In genomic region chr4:73662709-73663546, GRCh38 we compare ENCODE assay signal across 8 cellular contexts. TPM values are rescaled to one million over a fixed set of nuclear protein-coding genes. Genes with fewer than 3 reads are reported as not detected.
A peak's percentile ranks its signal among the peaks of the same experiment; 100 is the strongest.
DNase-seq lines count a peak whose midpoint lies in the region; ATAC-seq and TF ChIP-seq lines count a peak whose summit lies in the region.

No MANE protein-coding gene starts in this region.

- H3K27ac Mint-ChIP-seq in brain, result no peak overlapping the region
- no peak overlapping the region for H3K27ac Mint-ChIP-seq in activated T-helper 2 cell treated with anti-CD3 and anti-CD28 coated beads, Interferon-gamma antibody, Interleukin-2, Interleukin-4, amounts not matched to agents 10 μg/mL and 5 μg/mL and 100 μg/mL, durations not matched to agents 14 hours and 24 hours and 36 hours

- H3K4me1 Mint-ChIP-seq in brain, result peaks cover 4% of the 10 kb centered on the region
- H3K4me1 Mint-ChIP-seq in activated T-helper 2 cell treated with anti-CD3 and anti-CD28 coated beads, Interferon-gamma antibody, Interleukin-2, Interleukin-4, amounts not matched to agents 10 μg/mL and 5 μg/mL and 100 μg/mL, durations not matched to agents 14 hours and 24 hours and 36 hours (ENCODE audit: low read depth), result peaks cover 5% of the 10 kb centered on the region

- TF ChIP-seq CTCF in brain (conservative IDR thresholded peaks at IDR 0.05), result peak; percentile 57 to 61

- intact Hi-C loops in activated T-helper 2 cell treated with anti-CD3 and anti-CD28 coated beads, Interferon-gamma antibody, Interleukin-2, Interleukin-4, amounts not matched to agents 10 μg/mL and 5 μg/mL and 100 μg/mL, durations not matched to agents 14 hours and 24 hours and 36 hours (cut with micrococcal nuclease), result loop anchor here (1.0 to 10.0 kb wide), 5 partner anchors 74 to 471 kb away; no protein-coding TSS in a partner anchor

- DNase-seq in A172 (ENCODE audit: low spot score) (peak; percentile 23), NCI-H2196 treated with DMSO at 0.1 percent for 48 hours (lab: John Stamatoyannopoulos, UW; ENCODE audit: unreplicated experiment) (peak; percentile 31), medulla oblongata (ENCODE audit: extremely low spot score) (peak; percentile 24), amygdala (lab: John Stamatoyannopoulos, UW) (no peak)
- DNase-seq in activated T-helper 2 cell treated with anti-CD3 and anti-CD28 coated beads, Interferon-gamma antibody, Interleukin-2, Interleukin-4, amounts not matched to agents 10 μg/mL and 5 μg/mL and 100 μg/mL, durations not matched to agents 14 hours and 24 hours and 36 hours (ENCODE audit: low spot score), result no peak

- H3K36me3 Mint-ChIP-seq in brain, result no peaks in the 10 kb centered on the region
- no peaks in the 10 kb centered on the region for H3K36me3 Mint-ChIP-seq in activated T-helper 2 cell treated with anti-CD3 and anti-CD28 coated beads, Interferon-gamma antibody, Interleukin-2, Interleukin-4, amounts not matched to agents 10 μg/mL and 5 μg/mL and 100 μg/mL, durations not matched to agents 14 hours and 24 hours and 36 hours (ENCODE audit: low read depth)

- H3K9me3 Mint-ChIP-seq in brain, result no peaks in the 10 kb centered on the region
- H3K9me3 Mint-ChIP-seq in activated T-helper 2 cell treated with anti-CD3 and anti-CD28 coated beads, Interferon-gamma antibody, Interleukin-2, Interleukin-4, amounts not matched to agents 10 μg/mL and 5 μg/mL and 100 μg/mL, durations not matched to agents 14 hours and 24 hours and 36 hours, result no peaks in the 10 kb centered on the region

- no peak overlapping the region for H3K4me3 Mint-ChIP-seq in brain
- no peak overlapping the region for H3K4me3 Mint-ChIP-seq in activated T-helper 2 cell treated with anti-CD3 and anti-CD28 coated beads, Interferon-gamma antibody, Interleukin-2, Interleukin-4, amounts not matched to agents 10 μg/mL and 5 μg/mL and 100 μg/mL, durations not matched to agents 14 hours and 24 hours and 36 hours (ENCODE audit: low read depth)

- ATAC-seq in GM18511 (IDR thresholded peaks at IDR 0.05; ENCODE audit: unreplicated experiment) (peak; percentile 95), HG03095 (IDR thresholded peaks at IDR 0.05; ENCODE audit: unreplicated experiment) (peak; percentile 81)

- H3K27me3 Mint-ChIP-seq in brain, result no peaks in the 10 kb centered on the region
- H3K27me3 Mint-ChIP-seq in activated T-helper 2 cell treated with anti-CD3 and anti-CD28 coated beads, Interferon-gamma antibody, Interleukin-2, Interleukin-4, amounts not matched to agents 10 μg/mL and 5 μg/mL and 100 μg/mL, durations not matched to agents 14 hours and 24 hours and 36 hours (ENCODE audit: low read depth), result peaks cover 4% of the 10 kb centered on the region

RNA-seq across cellular contexts. Expression of gene RASSF6, which starts 42.7 kb away (rescaled TPM):
- 0.02 and 0.31 TPM in 2 replicates for total RNA-seq in A172 (2014; rRNA removed; shearing (Covaris generic))
- polyA plus RNA-seq in brain (ENCODE audit: insufficient read depth, low read depth, low replicate concordance), result 18.4 TPM
- not detected in 2 replicates for total RNA-seq in activated T-helper 2 cell treated with anti-CD3 and anti-CD28 coated beads, Interferon-gamma antibody, Interleukin-2, Interleukin-4, amounts not matched to agents 10 μg/mL and 5 μg/mL and 100 μg/mL, durations not matched to agents 14 hours and 24 hours and 36 hours

Comparison
In these comparisons a context has a peak if more than half of its experiments do, and no peak if none do; other contexts are left out.
1. DNase-seq: peak in A172 (single experiment), NCI-H2196 treated with DMSO at 0.1 percent for 48 hours (single experiment) and medulla oblongata (single experiment); none in amygdala (0 of 56) and activated T-helper 2 cell treated with anti-CD3 and anti-CD28 coated beads, Interferon-gamma antibody, Interleukin-2, Interleukin-4, amounts not matched to agents 10 μg/mL and 5 μg/mL and 100 μg/mL, durations not matched to agents 14 hours and 24 hours and 36 hours (single experiment).